ENCODE assay signal across 8 cellular contexts in the genomic region with DNA sequence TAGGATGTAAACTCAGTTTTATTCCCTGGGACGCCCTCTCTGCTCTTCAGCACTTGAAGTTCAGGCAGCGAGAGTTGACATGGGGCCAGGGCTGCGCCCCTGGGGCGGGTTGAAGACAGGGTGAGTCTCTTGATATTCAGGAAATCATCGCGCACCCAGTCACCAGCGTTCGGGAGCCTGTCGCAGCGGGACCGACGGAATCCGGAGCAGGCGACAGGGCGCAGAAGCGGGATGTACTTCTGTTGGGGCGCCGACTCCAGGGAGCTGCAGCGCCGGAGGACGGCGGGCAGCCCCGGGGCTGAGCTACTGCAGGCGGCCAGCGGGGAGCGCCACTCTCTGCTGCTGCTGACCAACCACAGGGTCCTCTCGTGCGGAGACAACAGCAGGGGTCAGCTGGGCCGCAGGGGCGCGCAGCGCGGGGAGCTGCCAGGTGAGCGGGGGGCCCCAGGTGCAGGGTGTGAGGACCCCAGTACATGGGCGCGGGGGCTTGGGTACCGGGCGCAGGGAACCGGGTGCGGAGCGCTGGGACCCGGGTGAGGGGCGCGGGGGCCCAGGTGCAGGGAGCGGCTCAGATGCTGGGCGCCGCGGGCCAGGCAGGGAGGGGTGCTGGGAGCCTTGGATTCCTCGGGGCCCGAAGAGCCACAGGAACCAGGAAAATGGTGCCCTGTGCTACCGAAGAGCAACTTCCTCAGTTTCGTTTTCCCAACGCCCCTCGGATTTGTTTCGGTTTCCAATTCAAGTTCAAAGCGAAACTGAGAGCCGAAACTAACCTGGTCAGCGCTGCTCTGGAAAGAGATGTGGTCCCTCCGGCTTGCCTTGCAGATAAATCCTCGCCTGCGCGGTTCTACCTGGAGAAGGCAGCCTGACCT. TPM values are rescaled to one million over a fixed set of nuclear protein-coding genes. Genes with fewer than 3 reads are reported as not detected.
DNase-seq lines count a peak whose midpoint lies in the region; ATAC-seq and TF ChIP-seq lines count a peak whose summit lies in the region.

A gene (plus strand): TSS at position 162 of the 869 bp plus-strand sequence. CDS start 70 bp downstream, at position 232.

- 0 to 2% (median 1%) methylated on average over 31 to 62 of the region's 62 CpGs for WGBS in stomach, 5 donors

- DNase-seq in Daoy (ENCODE audit: low read depth) (peak; percentile 80), KG1 (lab: John Stamatoyannopoulos, UW) (peak; percentile 75), SHP77 treated with DMSO at 0.1 percent for 48 hours (lab: John Stamatoyannopoulos, UW) (peak; percentile 27), activated gamma-delta T cell treated with Interleukin-2 at 50 U/mL for 16 hours (peak; percentile 63), foreskin keratinocyte (peak; percentile 80 to 86), neural crest cell (ENCODE audit: low read depth, low spot score) (peak; percentile 61), stomach (peak; percentile 81)

- H3K4me1 ChIP-seq in foreskin keratinocyte (no peaks in the 10 kb centered on the region), stomach (peaks cover 0 to 6% (median 2%) of the 10 kb centered on the region in 4 donors)

- peak within 1 kb of the TSS; percentile 87 for H3K4me3 Mint-ChIP-seq in neural crest cell

- ATAC-seq in GM21737 (IDR thresholded peaks at IDR 0.05; ENCODE audit: unreplicated experiment) (peak; percentile 75), foreskin keratinocyte (peak; percentile 91)

- TF ChIP-seq POLR2A in stomach (IDR thresholded peaks at IDR 0.05), result no peak

- H3K27ac ChIP-seq in foreskin keratinocyte (peak within 1 kb of the TSS; percentile 96), stomach (peak within 1 kb of the TSS; percentile 97 to 99 (median 98))

- TF ChIP-seq CTCF in foreskin keratinocyte (conservative IDR thresholded peaks at IDR 0.05), result peak; percentile 74
- peak; percentile 73 for TF ChIP-seq CTCF in neural crest cell (conservative IDR thresholded peaks at IDR 0.05)
- TF ChIP-seq CTCF in stomach (IDR thresholded peaks at IDR 0.05), result peak in 5 of 7 experiments; percentile 62 to 76 (median 74)

- TF ChIP-seq EP300 in stomach (IDR thresholded peaks at IDR 0.05), result no peak

- no peaks in the 10 kb centered on the region for H3K9me3 Mint-ChIP-seq in neural crest cell

- H3K27ac Mint-ChIP-seq in neural crest cell (ENCODE audit: unreplicated experiment), result no peak within 1 kb of the TSS

- peaks cover 3% of the 10 kb centered on the region for H3K4me1 Mint-ChIP-seq in neural crest cell

- intact Hi-C loops in stomach (cut with DNase I; ENCODE audit: low total_unique reads), result no loop called here

- H3K36me3 ChIP-seq in stomach, result no peaks in the 10 kb centered on the region

- H3K27me3 ChIP-seq in foreskin keratinocyte, result no peaks in the 10 kb centered on the region
- H3K27me3 ChIP-seq in stomach, result no peaks in the 10 kb centered on the region

- peak within 1 kb of the TSS; percentile 84 to 98 (median 91) for H3K4me3 ChIP-seq in stomach

- H3K9me3 ChIP-seq in stomach, result no peaks in the 10 kb centered on the region

- peaks cover 41% of the 10 kb centered on the region for H3K27me3 Mint-ChIP-seq in neural crest cell (ENCODE audit: low read depth)

- H3K36me3 Mint-ChIP-seq in neural crest cell (ENCODE audit: low read depth), result no peaks in the 10 kb centered on the region

RNA-seq across cellular contexts. Expression of the gene that starts here (rescaled TPM):
- 3.4 and 5.8 TPM in 2 replicates for total RNA-seq in Daoy (2014; rRNA removed; shearing (Covaris generic))
- total RNA-seq in foreskin keratinocyte, result 34.5 and 39.8 TPM in 2 replicates
- polyA plus RNA-seq in foreskin keratinocyte, result 17.0 and 18.7 TPM in 2 replicates
- 0.59 and 0.93 TPM in 2 replicates for total RNA-seq in neural crest cell
- total RNA-seq in stomach, result 10 to 100 TPM in 2 of 5 donors, 1 to 10 TPM in 2, under 1 TPM in 1; 0.58 to 18.7 (median 1.8) TPM
- polyA plus RNA-seq in stomach, result 1 to 10 TPM; 4.4 to 9.6 (median 5.9) TPM

Comparison
In these comparisons a context has a peak if more than half of its experiments do, and no peak if none do; other contexts are left out.
1. Peak in every context shown above with its lines: DNase-seq, ATAC-seq, H3K4me3 ChIP-seq and H3K27ac ChIP-seq.
2. Peak in DNase-seq in neural crest cell; RNA of the gene not detected or under 1 TPM.
3. DNase-seq: peak in every context shown above with its lines; median percentile 83 in foreskin keratinocyte; 81 in stomach; 80 in Daoy; 75 in KG1; 63 in activated gamma-delta T cell treated with Interleukin-2 at 50 U/mL for 16 hours; 61 in neural crest cell; 27 in SHP77 treated with DMSO at 0.1 percent for 48 hours.